Comparison of ENCODE assay signal across 10 cellular contexts in genomic region chr1:1881727-1882126, GRCh38. TPM values are rescaled to one million over a fixed set of nuclear protein-coding genes. Genes with fewer than 3 reads are reported as not detected.
DNase-seq lines count a peak whose midpoint lies in the region; ATAC-seq, FAIRE-seq and TF ChIP-seq lines count a peak whose summit lies in the region.
"Had no signal": no experiment of that assay in that cellular context is flagged by ENCODE, and none has a peak within 500 bp of the region (broad histone marks: within the 10 kb centered on the region; RNA-seq: fewer than 3 reads in every experiment).

No MANE protein-coding gene starts in this region.

- H3K36me3 Mint-ChIP-seq in endodermal cell (ENCODE audit: low read depth) (peaks cover 26% of the 10 kb centered on the region), neural progenitor cell (peaks cover 53% of the 10 kb centered on the region)

- H3K9me3 Mint-ChIP-seq in endodermal cell (no peaks in the 10 kb centered on the region), neural progenitor cell (peaks cover 40% of the 10 kb centered on the region)
- H3K9me3 Mint-ChIP-seq: activated T-cell treated with anti-CD3 and anti-CD28 coated beads, Interleukin-2, amount 50 U/mL, for 72 hours had no signal

- peak overlapping the region; percentile 37 for H3K27ac Mint-ChIP-seq in endodermal cell
- no peak overlapping the region for H3K27ac Mint-ChIP-seq in neural progenitor cell

- no peaks in the 10 kb centered on the region for H3K27me3 Mint-ChIP-seq in endodermal cell (ENCODE audit: insufficient read depth)
- H3K27me3 Mint-ChIP-seq in neural progenitor cell (ENCODE audit: insufficient read depth, low read depth): no peaks in the 10 kb centered on the region

- no peak for ATAC-seq in HG03439 (IDR thresholded peaks at IDR 0.05; ENCODE audit: unreplicated experiment)
- ATAC-seq: activated T-cell treated with anti-CD3 and anti-CD28 coated beads, Interleukin-2, amount 50 U/mL, for 72 hours; stimulated activated naive CD8-positive, alpha-beta T cell treated with anti-CD3 and anti-CD28 coated beads, Interleukin-15, Interleukin-2, amounts not matched to agents 100 U/mL and 50 U/mL, for 24 hours had no signal

- H3K27me3 ChIP-seq in endodermal cell (ENCODE audit: control insufficient read depth, insufficient read depth, low read length, poor library complexity, severe bottlenecking) (no peaks in the 10 kb centered on the region), neural progenitor cell (no peaks in the 10 kb centered on the region)

- H3K4me2 ChIP-seq in neural progenitor cell: no peak overlapping the region

- H3K4me1 ChIP-seq in endodermal cell (ENCODE audit: control insufficient read depth, insufficient read depth, low read length) (peaks cover 3% of the 10 kb centered on the region), neural progenitor cell (peaks cover 9% of the 10 kb centered on the region)

- H3K9me3 ChIP-seq in endodermal cell (ENCODE audit: control insufficient read depth, low read length) (no peaks in the 10 kb centered on the region), neural progenitor cell (ENCODE audit: low read depth) (no peaks in the 10 kb centered on the region)

- H3F3A ChIP-seq in neural progenitor cell (ENCODE audit: low read depth): peaks cover 31% of the 10 kb centered on the region

- H3K36me3 ChIP-seq in endodermal cell (ENCODE audit: control insufficient read depth, insufficient read depth, low read length) (peaks cover 35% of the 10 kb centered on the region), neural progenitor cell (no peaks in the 10 kb centered on the region)

- H3K4me3 ChIP-seq in endodermal cell (ENCODE audit: low read length) (no peak overlapping the region), neural progenitor cell (no peak overlapping the region)

- H4K20me1 ChIP-seq in neural progenitor cell (ENCODE audit: low read depth): peaks cover 99% of the 10 kb centered on the region

- peaks cover 100% of the 10 kb centered on the region for H3K79me2 ChIP-seq in neural progenitor cell (ENCODE audit: low read depth)

- FAIRE-seq in frontal cortex (lab: Jason Lieb, UNC): no peak
- FAIRE-seq: bronchial epithelial cell had no signal

- TF ChIP-seq CTCF in endodermal cell (conservative IDR thresholded peaks at IDR 0.05): no peak
- no peak for TF ChIP-seq CTCF in neural progenitor cell (IDR thresholded peaks at IDR 0.05)

- WGBS in endodermal cell (ENCODE audit: insufficient coverage in 1 of 2, insufficient read length in 1 of 2), 2 experiments: 92 to 97% methylated on average over 6 of the region's 6 CpGs

- DNase-seq in COLO668 (lab: John Stamatoyannopoulos, UW; ENCODE audit: unreplicated experiment): peak; percentile 85
- DNase-seq in NCI-H2171 (lab: John Stamatoyannopoulos, UW): peak; percentile 27
- no peak for DNase-seq in endodermal cell
- no peak for DNase-seq in neural progenitor cell (ENCODE audit: low spot score)
- no peak for DNase-seq in SIG-M5 treated with dmso at 0.1 percent for 504 hours (lab: John Stamatoyannopoulos, UW; ENCODE audit: unreplicated experiment)
- DNase-seq in frontal cortex (ENCODE audit: low spot score in 2 of 2): no peak
- DNase-seq: activated T-cell treated with anti-CD3 and anti-CD28 coated beads, Interleukin-2, amount 50 U/mL, for 72 hours; stimulated activated naive CD8-positive, alpha-beta T cell treated with anti-CD3 and anti-CD28 coated beads, Interleukin-15, Interleukin-2, amounts not matched to agents 100 U/mL and 50 U/mL, for 24 hours had no signal

- H3K27ac ChIP-seq in endodermal cell (ENCODE audit: low read depth, low read length) (no peak overlapping the region), neural progenitor cell (peak overlapping the region; percentile 34)

- H3K4me3 Mint-ChIP-seq in endodermal cell (peak overlapping the region; percentile 2), neural progenitor cell (no peak overlapping the region)
- H3K4me3 Mint-ChIP-seq: activated T-cell treated with anti-CD3 and anti-CD28 coated beads, Interleukin-2, amount 50 U/mL, for 72 hours had no signal

- no peak overlapping the region for H3K9ac ChIP-seq in endodermal cell (ENCODE audit: extremely low read depth, low read length, poor library complexity, severe bottlenecking)
- H3K9ac ChIP-seq in neural progenitor cell: no peak overlapping the region

- peaks cover 37% of the 10 kb centered on the region for H3K4me1 Mint-ChIP-seq in endodermal cell
- H3K4me1 Mint-ChIP-seq in neural progenitor cell: peaks cover 6% of the 10 kb centered on the region

- no peak overlapping the region for H2AFZ ChIP-seq in neural progenitor cell (replicated peaks)

RNA-seq across cellular contexts. Expression of gene GNB1, which starts 9.2 kb away (rescaled TPM):
- total RNA-seq in endodermal cell (100 to 1,000 TPM; 369 to 371 TPM), neural progenitor cell (ENCODE audit: low replicate concordance) (175 and 197 TPM in 2 replicates), frontal cortex (154 TPM)
- polyA plus RNA-seq in endodermal cell (2013, experiment 1 of 2): 346 TPM
- 334 TPM for polyA plus RNA-seq in endodermal cell (2013, experiment 2 of 2)

RNA-seq across cellular contexts. Expression of gene CALML6, which starts 33.3 kb away (rescaled TPM):
- total RNA-seq in endodermal cell (1 to 10 TPM in 1 of 2 donors, under 1 TPM in 1; 0.89 to 1.4 TPM), neural progenitor cell (ENCODE audit: low replicate concordance) (0.53 TPM in 1 of 2 replicates, not detected in the other), frontal cortex (not detected)
- polyA plus RNA-seq in endodermal cell (2013, experiment 1 of 2): 0.32 TPM
- not detected for polyA plus RNA-seq in endodermal cell (2013, experiment 2 of 2)

RNA-seq across cellular contexts. Expression of gene TMEM52, which starts 37.4 kb away (rescaled TPM):
- total RNA-seq in endodermal cell (1 to 10 TPM; 6.0 to 6.3 TPM), neural progenitor cell (ENCODE audit: low replicate concordance) (2.9 and 7.4 TPM in 2 replicates), frontal cortex (1.6 TPM)
- 5.5 TPM for polyA plus RNA-seq in endodermal cell (2013, experiment 1 of 2)
- 6.3 TPM for polyA plus RNA-seq in endodermal cell (2013, experiment 2 of 2)

Comparison
In these comparisons a context has a peak if more than half of its experiments do, and no peak if none do; other contexts are left out.
1. DNase-seq: peak in COLO668 (single experiment) and NCI-H2171 (single experiment); none in endodermal cell (single experiment), neural progenitor cell (single experiment), SIG-M5 treated with dmso at 0.1 percent for 504 hours (single experiment) and frontal cortex (0 of 2).